12 cellular contexts compared by ENCODE assay signal in genomic region chr6:166587631-166588413, GRCh38. TPM values are rescaled to one million over a fixed set of nuclear protein-coding genes. Genes with fewer than 3 reads are reported as not detected.
DNase-seq lines count a peak whose midpoint lies in the region; ATAC-seq and TF ChIP-seq lines count a peak whose summit lies in the region.
"Had no signal": no experiment of that assay in that cellular context is flagged by ENCODE, and none has a peak within 500 bp of the region (broad histone marks: within the 10 kb centered on the region; RNA-seq: fewer than 3 reads in every experiment).

No MANE protein-coding gene starts in this region.

- TF ChIP-seq CTCF in OCI-LY3 (IDR thresholded peaks at IDR 0.05; ENCODE audit: low read depth, low read length) (no peak), tibial nerve (IDR thresholded peaks at IDR 0.05) (no peak)

- H2AFZ ChIP-seq in OCI-LY3 (ENCODE audit: low read depth, low read length), result no peak overlapping the region

- peak overlapping the region; percentile 73 to 96 (median 89) for H3K4me2 ChIP-seq in BLaER1 treated with 17β-estradiol and CSF1 and Interleukin-3, amounts not matched to agents 10 nM and 100 nM
- peak overlapping the region; percentile 100 for H3K4me2 ChIP-seq in OCI-LY3 (ENCODE audit: low read length)

- H3K27ac ChIP-seq in BLaER1 treated with 17β-estradiol and CSF1 and Interleukin-3, amounts not matched to agents 10 nM and 100 nM, result peak overlapping the region in 8 of 11 experiments; percentile 10 to 71 (median 64); a peak in 13 of 22 replicates
- H3K27ac ChIP-seq in OCI-LY3 (ENCODE audit: low read length) (peak overlapping the region; percentile 99), tibial nerve (no peak overlapping the region)
- H3K27ac ChIP-seq: psoas muscle had no signal

- no peaks in the 10 kb centered on the region for H3K36me3 ChIP-seq in BLaER1 treated with 17β-estradiol and CSF1 and Interleukin-3, amounts not matched to agents 10 nM and 100 nM
- H3K36me3 ChIP-seq in OCI-LY3 (replicated peaks; ENCODE audit: low read depth, low read length) (no peaks in the 10 kb centered on the region), tibial nerve (no peaks in the 10 kb centered on the region)
- H3K36me3 ChIP-seq: BE2C, heart left ventricle had no signal

- peak overlapping the region in 7 of 11 experiments; percentile 17 to 51 (median 46); a peak in 6 of 22 replicates for H3K9ac ChIP-seq in BLaER1 treated with 17β-estradiol and CSF1 and Interleukin-3, amounts not matched to agents 10 nM and 100 nM
- H3K9ac ChIP-seq in OCI-LY3 (ENCODE audit: low read length), result peak overlapping the region; percentile 77

- no peaks in the 10 kb centered on the region for H3K79me2 ChIP-seq in OCI-LY3 (ENCODE audit: low read length)

- H3K4me3 ChIP-seq in BLaER1 treated with 17β-estradiol and CSF1 and Interleukin-3, amounts not matched to agents 10 nM and 100 nM, result peak overlapping the region in 1 of 10 experiments; percentile 14; a peak in 1 of 20 replicates
- peak overlapping the region; percentile 77 for H3K4me3 ChIP-seq in OCI-LY3 (ENCODE audit: low read length)
- no peak overlapping the region for H3K4me3 ChIP-seq in tibial nerve
- H3K4me3 ChIP-seq: heart left ventricle, psoas muscle had no signal

- no peak for TF ChIP-seq POLR2A in tibial nerve (IDR thresholded peaks at IDR 0.05)

- H3K4me1 ChIP-seq in BLaER1 treated with 17β-estradiol and CSF1 and Interleukin-3, amounts not matched to agents 10 nM and 100 nM, result peaks cover 39 to 58% (median 53%) of the 10 kb centered on the region in 10 experiments
- H3K4me1 ChIP-seq in OCI-LY3 (ENCODE audit: low read length) (peaks cover 53% of the 10 kb centered on the region), tibial nerve (peaks cover 0 to 43% (median 14%) of the 10 kb centered on the region in 4 donors)

- peaks cover 7 to 80% (median 11%) of the 10 kb centered on the region in 11 experiments; a peak in 14 of 22 replicates for H4K20me1 ChIP-seq in BLaER1 treated with 17β-estradiol and CSF1 and Interleukin-3, amounts not matched to agents 10 nM and 100 nM
- H4K20me1 ChIP-seq in OCI-LY3 (ENCODE audit: insufficient read depth, low read length), result no peaks in the 10 kb centered on the region

- H3K27me3 ChIP-seq in BLaER1 treated with 17β-estradiol and CSF1 and Interleukin-3, amounts not matched to agents 10 nM and 100 nM, result no peaks in the 10 kb centered on the region
- H3K27me3 ChIP-seq in OCI-LY3 (ENCODE audit: low read depth, low read length) (no peaks in the 10 kb centered on the region), tibial nerve (no peaks in the 10 kb centered on the region)
- H3K27me3 ChIP-seq: BE2C, heart left ventricle had no signal

- 71 to 75% methylated on average over 10 of the region's 10 CpGs for WGBS in tibial nerve, 2 donors

- H3K9me3 ChIP-seq in BLaER1 treated with 17β-estradiol and CSF1 and Interleukin-3, amounts not matched to agents 10 nM and 100 nM (replicated peaks in 1 of 11), result no peaks in the 10 kb centered on the region
- H3K9me3 ChIP-seq in OCI-LY3 (ENCODE audit: insufficient read depth, low read length) (no peaks in the 10 kb centered on the region), tibial nerve (no peaks in the 10 kb centered on the region)
- H3K9me3 ChIP-seq: BE2C, heart left ventricle, psoas muscle had no signal

- TF ChIP-seq EP300 in tibial nerve (IDR thresholded peaks at IDR 0.05), result no peak

- ATAC-seq in GM19324 (IDR thresholded peaks at IDR 0.05; ENCODE audit: low FRiP score, unreplicated experiment), result peak; percentile 79
- peak; percentile 84 for ATAC-seq in HG02981 (IDR thresholded peaks at IDR 0.05; ENCODE audit: unreplicated experiment)

- no peak for DNase-seq in tibial nerve (ENCODE audit: low spot score in 2 of 2)
- DNase-seq in activated naive CD4-positive, alpha-beta T cell treated with Interleukin-2 at 50 U/mL for 16 hours, result no peak
- DNase-seq in SK-N-DZ (ENCODE audit: low spot score), result no peak
- no peak for DNase-seq in effector CD8-positive, alpha-beta T cell (lab: John Stamatoyannopoulos, UW)
- DNase-seq: BE2C; heart left ventricle; psoas muscle; stimulated activated naive CD4-positive, alpha-beta T cell had no signal

RNA-seq across cellular contexts. Expression of gene RAMACL, which starts 1.3 kb away (rescaled TPM):
- 10 to 100 TPM in 1 of 4 donors, 1 to 10 TPM in 3; 8.2 to 10.8 (median 9.1) TPM for total RNA-seq in tibial nerve
- 0.19 and 0.39 TPM in 2 replicates for polyA plus RNA-seq in SK-N-DZ (2014; cell fraction: cytosol; rRNA removed)
- 0.38 and 1.1 TPM in 2 replicates for polyA plus RNA-seq in SK-N-DZ (2014; cell fraction: nucleus; rRNA removed)

RNA-seq across cellular contexts. Expression of gene RPS6KA2, which starts 39.2 kb away (rescaled TPM):
- 100 to 1,000 TPM in 2 of 4 donors, 10 to 100 TPM in 2; 89.6 to 153 (median 103) TPM for total RNA-seq in tibial nerve
- polyA plus RNA-seq in SK-N-DZ (2014; cell fraction: cytosol; rRNA removed), result 10.1 and 12.3 TPM in 2 replicates
- polyA plus RNA-seq in SK-N-DZ (2014; cell fraction: nucleus; rRNA removed), result 6.8 and 9.0 TPM in 2 replicates

Comparison
In these comparisons a context has a peak if more than half of its experiments do, and no peak if none do; other contexts are left out.
1. H3K27ac ChIP-seq: peak in BLaER1 treated with 17β-estradiol and CSF1 and Interleukin-3, amounts not matched to agents 10 nM and 100 nM (8 of 11) and OCI-LY3 (single experiment); none in tibial nerve (0 of 4).